In the genomic region with DNA sequence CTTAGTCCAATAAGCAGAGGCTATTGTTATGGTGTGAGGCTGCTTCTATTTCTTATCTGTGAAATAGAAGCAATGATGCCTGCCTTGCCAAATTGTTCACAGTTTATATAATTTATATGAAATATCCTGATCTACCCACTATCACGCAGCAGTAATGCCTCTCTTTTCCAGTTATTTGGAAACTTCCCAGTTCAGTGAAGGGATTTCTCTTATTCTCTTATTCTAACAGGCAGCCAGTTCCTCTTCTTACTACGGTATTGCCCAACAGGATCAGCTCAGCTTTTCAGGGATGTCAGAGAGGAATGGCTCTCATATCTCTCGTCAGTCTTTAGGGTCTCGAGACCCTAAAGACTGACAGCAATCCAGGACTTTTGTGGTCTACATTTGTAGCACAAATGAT, we compare ENCODE assay signal across 22 cellular contexts.
"Had no signal": no experiment of that assay in that cellular context is flagged by ENCODE, and none has a peak within 500 bp of the region (broad histone marks: within the 10 kb centered on the region; RNA-seq: fewer than 3 reads in every experiment).

No MANE protein-coding gene starts in this region.

- H3K9me3 Mint-ChIP-seq: activated CD4-positive, alpha-beta T cell treated with anti-CD3 and anti-CD28 coated beads, Interleukin-2, amount 10 ng/mL, durations not matched to agents 24 days and 14 days; activated naive CD4-positive, alpha-beta T cell treated with anti-CD3 and anti-CD28 coated beads, Interleukin-2, amount 50 U/mL, for 72 hours; activated T-cell treated with anti-CD3 and anti-CD28 coated beads, Interleukin-2, amount 50 U/mL, for 72 hours; naive thymus-derived CD8-positive, alpha-beta T cell; stimulated activated memory B cell treated with anti-CD40 and anti-IgM and Interleukin-4, amounts not matched to agents 10 μg/mL and 1 μg/mL and 100 μg/mL, for 72 hours had no signal

- H3K27ac ChIP-seq: body of pancreas, colonic mucosa, prostate gland, right lobe of liver, tibial artery, vagina had no signal

- H3K9me3 ChIP-seq: body of pancreas, colonic mucosa, heart right ventricle, prostate gland, right lobe of liver, tibial artery, vagina had no signal

- H3K27me3 ChIP-seq: body of pancreas, colonic mucosa, heart right ventricle, right lobe of liver, tibial artery, vagina had no signal

- ATAC-seq: activated naive CD4-positive, alpha-beta T cell treated with anti-CD3 and anti-CD28 coated beads, Interleukin-2, amount 50 U/mL, for 72 hours; activated T-cell treated with anti-CD3 and anti-CD28 coated beads, Interleukin-2, amount 50 U/mL, for 72 hours; body of pancreas; naive thymus-derived CD8-positive, alpha-beta T cell; right lobe of liver; stimulated activated memory B cell treated with anti-CD40 and anti-IgM and Interleukin-4, amounts not matched to agents 10 μg/mL and 1 μg/mL and 100 μg/mL, for 72 hours had no signal

- H3K27ac Mint-ChIP-seq: activated CD4-positive, alpha-beta T cell treated with anti-CD3 and anti-CD28 coated beads, Interleukin-2, amount 10 ng/mL, durations not matched to agents 24 days and 14 days; activated naive CD4-positive, alpha-beta T cell treated with anti-CD3 and anti-CD28 coated beads, Interleukin-2, amount 50 U/mL, for 72 hours; activated T-cell treated with anti-CD3 and anti-CD28 coated beads, Interleukin-2, amount 50 U/mL, for 72 hours; naive thymus-derived CD8-positive, alpha-beta T cell; stimulated activated memory B cell treated with anti-CD40 and anti-IgM and Interleukin-4, amounts not matched to agents 10 μg/mL and 1 μg/mL and 100 μg/mL, for 72 hours had no signal

- H3K4me1 ChIP-seq: body of pancreas, colonic mucosa, prostate gland, right lobe of liver had no signal

- H3K36me3 ChIP-seq: colonic mucosa, heart right ventricle, prostate gland, right lobe of liver, tibial artery, vagina had no signal

- H3K36me3 Mint-ChIP-seq: activated naive CD4-positive, alpha-beta T cell treated with anti-CD3 and anti-CD28 coated beads, Interleukin-2, amount 50 U/mL, for 72 hours; naive thymus-derived CD8-positive, alpha-beta T cell; stimulated activated memory B cell treated with anti-CD40 and anti-IgM and Interleukin-4, amounts not matched to agents 10 μg/mL and 1 μg/mL and 100 μg/mL, for 72 hours had no signal

- H3K4me3 ChIP-seq: body of pancreas, colonic mucosa, heart right ventricle, prostate gland, right lobe of liver, tibial artery, vagina had no signal

- H3K4me3 Mint-ChIP-seq: activated CD4-positive, alpha-beta T cell treated with anti-CD3 and anti-CD28 coated beads, Interleukin-2, amount 10 ng/mL, durations not matched to agents 24 days and 14 days; activated T-cell treated with anti-CD3 and anti-CD28 coated beads, Interleukin-2, amount 50 U/mL, for 72 hours; naive thymus-derived CD8-positive, alpha-beta T cell; stimulated activated memory B cell treated with anti-CD40 and anti-IgM and Interleukin-4, amounts not matched to agents 10 μg/mL and 1 μg/mL and 100 μg/mL, for 72 hours had no signal

- DNase-seq: activated CD4-positive, alpha-beta T cell treated with anti-CD3 and anti-CD28 coated beads, Interleukin-2, amount 10 ng/mL, durations not matched to agents 24 days and 14 days; activated CD4-positive, CD25-positive, alpha-beta regulatory T cell; activated CD8-positive, alpha-beta memory T cell treated with anti-CD3 and anti-CD28 coated beads, Interleukin-2, amount 50 U/mL, for 48 hours; activated gamma-delta T cell; activated T-cell treated with anti-CD3 and anti-CD28 coated beads, Interleukin-2, amount 50 U/mL, for 72 hours; amygdala; body of pancreas; central memory CD4-positive, alpha-beta T cell; colonic mucosa; foreskin melanocyte; heart right ventricle; mammary epithelial cell; naive thymus-derived CD8-positive, alpha-beta T cell; nucleus accumbens; right lobe of liver; stimulated activated CD4-positive, alpha-beta T cell treated with anti-CD3 and anti-CD28 coated beads, Interleukin-12 subunit alpha, Interleukin-12 subunit beta, amount 100 ng/mL, for 4 hours; T-helper 2 cell had no signal

- H3K4me1 Mint-ChIP-seq: activated CD4-positive, alpha-beta T cell treated with anti-CD3 and anti-CD28 coated beads, Interleukin-2, amount 10 ng/mL, durations not matched to agents 24 days and 14 days; stimulated activated memory B cell treated with anti-CD40 and anti-IgM and Interleukin-4, amounts not matched to agents 10 μg/mL and 1 μg/mL and 100 μg/mL, for 72 hours had no signal
